In genomic region chr9:131707677-131708612, GRCh38 we compare ENCODE assay signal across 8 cellular contexts. TPM values are rescaled to one million over a fixed set of nuclear protein-coding genes. Genes with fewer than 3 reads are reported as not detected.
DNase-seq lines count a peak whose midpoint lies in the region; ATAC-seq and TF ChIP-seq lines count a peak whose summit lies in the region.

No MANE protein-coding gene starts in this region.

- TF ChIP-seq CTCF in right atrium auricular region (IDR thresholded peaks at IDR 0.05): no peak
- TF ChIP-seq CTCF in stomach (IDR thresholded peaks at IDR 0.05): no peak

- H3K27me3 ChIP-seq in right atrium auricular region (no peaks in the 10 kb centered on the region), stomach (no peaks in the 10 kb centered on the region)

- TF ChIP-seq POLR2A in stomach (IDR thresholded peaks at IDR 0.05): no peak

- peaks cover 0 to 87% of the 10 kb centered on the region in 2 donors for H3K4me1 ChIP-seq in right atrium auricular region
- H3K4me1 ChIP-seq in stomach: peaks cover 57 to 100% (median 80%) of the 10 kb centered on the region in 4 donors

- H3K36me3 ChIP-seq in right atrium auricular region (no peaks in the 10 kb centered on the region), stomach (no peaks in the 10 kb centered on the region)

- peak overlapping the region; percentile 67 to 70 for H3K27ac Mint-ChIP-seq in activated naive CD4-positive, alpha-beta T cell treated with anti-CD3 and anti-CD28 coated beads, Interleukin-2, amount 50 U/mL, for 72 hours

- intact Hi-C loops in stomach (cut with DNase I; ENCODE audit: low total_unique reads): no loop called here

- in situ Hi-C loops in Caki2 (cut with HindIII; ENCODE audit: low pct_unique_long_range_greater_than_20kb, low sequenced_read_pairs): no loop called here

- H3K4me3 ChIP-seq in right atrium auricular region (peak overlapping the region; percentile 15 to 38), stomach (peak overlapping the region in 1 of 4 donors; percentile 10)

- ATAC-seq in activated naive CD4-positive, alpha-beta T cell treated with anti-CD3 and anti-CD28 coated beads, Interleukin-2, amount 50 U/mL, for 72 hours: peak in 1 of 2 donors; percentile 24
- no peak for ATAC-seq in HG03571 (IDR thresholded peaks at IDR 0.05; ENCODE audit: unreplicated experiment)
- ATAC-seq in HG03135 (IDR thresholded peaks at IDR 0.05; ENCODE audit: unreplicated experiment): no peak
- no peak for ATAC-seq in HG02678 (IDR thresholded peaks at IDR 0.05; ENCODE audit: unreplicated experiment)

- WGBS in stomach, 5 donors: 36 to 44% (median 40%) methylated on average over 11 of the region's 11 CpGs

- peak overlapping the region; percentile 68 to 80 for H3K27ac ChIP-seq in right atrium auricular region
- peak overlapping the region; percentile 11 to 79 (median 66) for H3K27ac ChIP-seq in stomach

- H3K9me3 ChIP-seq in right atrium auricular region (no peaks in the 10 kb centered on the region), stomach (no peaks in the 10 kb centered on the region)

- DNase-seq in Caki2 (ENCODE audit: low read depth) (peak; percentile 84), Kasumi-1 (lab: John Stamatoyannopoulos, UW) (peak; percentile 74 to 84), right atrium auricular region (ENCODE audit: low spot score) (peak; percentile 91), stomach (peak; percentile 56)
- no peak for DNase-seq in activated naive CD4-positive, alpha-beta T cell treated with anti-CD3 and anti-CD28 coated beads, Interleukin-2, amount 50 U/mL, for 72 hours (ENCODE audit: low spot score in 2 of 2)

- TF ChIP-seq EP300 in stomach (IDR thresholded peaks at IDR 0.05): no peak

- peaks cover 0 to 16% of the 10 kb centered on the region in 2 donors for H3K36me3 Mint-ChIP-seq in activated naive CD4-positive, alpha-beta T cell treated with anti-CD3 and anti-CD28 coated beads, Interleukin-2, amount 50 U/mL, for 72 hours

- no peaks in the 10 kb centered on the region for H3K9me3 Mint-ChIP-seq in activated naive CD4-positive, alpha-beta T cell treated with anti-CD3 and anti-CD28 coated beads, Interleukin-2, amount 50 U/mL, for 72 hours

RNA-seq across cellular contexts. Expression of gene RAPGEF1, which starts 31.9 kb away (rescaled TPM):
- total RNA-seq in Caki2 (2014; rRNA removed; shearing (Covaris generic); ENCODE audit: low replicate concordance): 15.1 and 26.2 TPM in 2 replicates
- total RNA-seq in activated naive CD4-positive, alpha-beta T cell treated with anti-CD3 and anti-CD28 coated beads, Interleukin-2, amount 50 U/mL, for 72 hours: 100 to 1,000 TPM in 1 of 2 donors, 10 to 100 TPM in 1; 45.8 to 105 TPM
- total RNA-seq in right atrium auricular region (10 to 100 TPM; 59.5 to 65.1 TPM), stomach (10 to 100 TPM; 33.2 to 84.6 (median 57.1) TPM)
- 10 to 100 TPM in 2 of 3 donors, 1 to 10 TPM in 1; 8.4 to 19.1 (median 12.5) TPM for polyA plus RNA-seq in stomach

Comparison
In these comparisons a context has a peak if more than half of its experiments do, and no peak if none do; other contexts are left out.
1. DNase-seq: peak in Caki2 (single experiment), Kasumi-1 (2 of 2), right atrium auricular region (single experiment) and stomach (single experiment); none in activated naive CD4-positive, alpha-beta T cell treated with anti-CD3 and anti-CD28 coated beads, Interleukin-2, amount 50 U/mL, for 72 hours (0 of 2).